Comparison of ENCODE assay signal across 15 cellular contexts in genomic region chr19:23286477-23286876, GRCh38. TPM values are rescaled to one million over a fixed set of nuclear protein-coding genes. Genes with fewer than 3 reads are reported as not detected.
DNase-seq lines count a peak whose midpoint lies in the region; ATAC-seq, FAIRE-seq and TF ChIP-seq lines count a peak whose summit lies in the region.
"Had no signal": no experiment of that assay in that cellular context is flagged by ENCODE, and none has a peak within 500 bp of the region (broad histone marks: within the 10 kb centered on the region; RNA-seq: fewer than 3 reads in every experiment).

No MANE protein-coding gene starts in this region.

- no peak overlapping the region for H4K5ac ChIP-seq in mesendoderm (ENCODE audit: low read length)

- intact Hi-C loops in GM12878 (cut with micrococcal nuclease; ENCODE audit: unreplicated experiment) (no loop called here), psoas muscle (cut with DNase I) (no loop called here)

- H3K4ac ChIP-seq in mesendoderm (ENCODE audit: low read depth, low read length), result no peak overlapping the region

- TF ChIP-seq CTCF in HFFc6 (IDR thresholded peaks at IDR 0.05) (peak; percentile 44), GM12878 (IDR thresholded peaks at IDR 0.05 in 2 of 3, conservative IDR thresholded peaks at IDR 0.05 in 1 of 3; ENCODE audit: control insufficient read depth in 2 of 3, extremely low read depth in 1 of 3, insufficient read depth in 1 of 3, low read depth in 3 of 3, low read length in 3 of 3) (peak in 2 of 3 experiments; percentile 9 to 36; a peak in 2 of 6 replicates), psoas muscle (IDR thresholded peaks at IDR 0.05) (no peak)

- peak; percentile 21 for DNase-seq in NCI-H748 (lab: John Stamatoyannopoulos, UW; ENCODE audit: unreplicated experiment)
- DNase-seq in NCI-H748 treated with DMSO at 0.1 percent for 48 hours (lab: John Stamatoyannopoulos, UW), result no peak
- no peak for DNase-seq in HFFc6
- no peak for DNase-seq in GM12878 (ENCODE audit: low read depth, low spot score)
- peak; percentile 57 for DNase-seq in mesendoderm
- no peak for DNase-seq in C1 segment of cervical spinal cord (lab: John Stamatoyannopoulos, UW)
- no peak for DNase-seq in NCI-H128 (lab: John Stamatoyannopoulos, UW; ENCODE audit: unreplicated experiment)
- DNase-seq in psoas muscle, result no peak
- DNase-seq: activated CD4-positive, alpha-beta T cell treated with anti-CD3 and anti-CD28 coated beads, Interleukin-2, amount 10 ng/mL, durations not matched to agents 7 days and 5 days; effector memory CD4-positive, alpha-beta T cell; NCI-H2029; occipital lobe; Right ventricle myocardium superior; stimulated activated CD4-positive, alpha-beta T cell treated with anti-CD3 and anti-CD28 coated beads, Interleukin-2, amount 100 ng/mL, for 48 hours; substantia nigra had no signal

- H3K27ac ChIP-seq in GM12878 (ENCODE audit: control insufficient read depth, insufficient read depth), result no peak overlapping the region
- H3K27ac ChIP-seq in mesendoderm (ENCODE audit: low read depth, low read length), result no peak overlapping the region
- H3K27ac ChIP-seq in psoas muscle, result no peak overlapping the region

- ATAC-seq in GM12878, result peak; percentile 40; the same call in 1 of the 3 replicates
- ATAC-seq in psoas muscle, result no peak

- in situ Hi-C loops in GM12878 (cut with MboI), result no loop called here

- no peak overlapping the region for H2BK15ac ChIP-seq in mesendoderm (replicated peaks; ENCODE audit: low read depth)

- H3K79me2 ChIP-seq in GM12878 (ENCODE audit: control insufficient read depth, insufficient read depth, low read length), result no peaks in the 10 kb centered on the region
- H3K79me2 ChIP-seq in mesendoderm (ENCODE audit: control insufficient read depth, insufficient read depth, low read length), result no peaks in the 10 kb centered on the region

- no peak overlapping the region for H3K18ac ChIP-seq in mesendoderm (ENCODE audit: low read length)

- H4K20me1 ChIP-seq in GM12878 (ENCODE audit: control insufficient read depth, insufficient read depth), result no peaks in the 10 kb centered on the region

- RAD21 ChIA-PET in GM12878 (lab: Charles Lee; ENCODE audit: unreplicated experiment), result no interaction called here

- no peak overlapping the region for H2BK5ac ChIP-seq in mesendoderm (ENCODE audit: low read length)

- H3K9ac ChIP-seq in GM12878 (ENCODE audit: control insufficient read depth, insufficient read depth, low read length), result no peak overlapping the region
- H3K9ac ChIP-seq in mesendoderm (ENCODE audit: low read length), result no peak overlapping the region

- BruUV-seq in GM12878 (replicated peaks; lab: Mats Ljungman, UMichigan), result no TSS peak

- no peak overlapping the region for H2AFZ ChIP-seq in GM12878 (ENCODE audit: control insufficient read depth, low read depth, low read length)

- H3K4me3 ChIP-seq in GM12878 (no peak overlapping the region), mesendoderm (ENCODE audit: low read length) (no peak overlapping the region), psoas muscle (no peak overlapping the region)

- no peaks in the 10 kb centered on the region for H3K79me1 ChIP-seq in mesendoderm (ENCODE audit: low read length)

- FAIRE-seq in GM12878 (lab: Jason Lieb, UNC), result no peak

- POLR2A ChIA-PET in GM12878 (lab: Charles Lee), result no interaction called here

- H3K27ac Mint-ChIP-seq in HFFc6, result no peak overlapping the region
- H3K27ac Mint-ChIP-seq: activated CD4-positive, alpha-beta T cell treated with anti-CD3 and anti-CD28 coated beads, Interleukin-2, amount 10 ng/mL, durations not matched to agents 7 days and 5 days had no signal

- H3K36me3 ChIP-seq in GM12878 (ENCODE audit: control insufficient read depth in 2 of 2, insufficient read depth in 2 of 2, low read length in 1 of 2), result no peaks in the 10 kb centered on the region
- no peaks in the 10 kb centered on the region for H3K36me3 ChIP-seq in mesendoderm (ENCODE audit: control insufficient read depth, insufficient read depth, low read length)
- H3K36me3 ChIP-seq in psoas muscle (ENCODE audit: insufficient read depth in 1 of 2, low read depth in 1 of 2), result no peaks in the 10 kb centered on the region

- no peak overlapping the region for H3K23ac ChIP-seq in mesendoderm (ENCODE audit: low read length)

- no peak overlapping the region for H2AK5ac ChIP-seq in mesendoderm (ENCODE audit: low read length)

- SMC1A ChIA-PET in GM12878 (lab: Charles Lee; ENCODE audit: uncharacterized antibody, unreplicated experiment), result no interaction called here

- no peak for TF ChIP-seq EP300 in GM12878 (IDR thresholded peaks at IDR 0.05; ENCODE audit: borderline replicate concordance in 1 of 2, control insufficient read depth in 1 of 2, low read depth in 2 of 2, low read length in 2 of 2)

- peaks cover 29% of the 10 kb centered on the region for H3K36me3 Mint-ChIP-seq in HFFc6 (ENCODE audit: low read depth)

- no peak overlapping the region for H2BK120ac ChIP-seq in mesendoderm (ENCODE audit: low read depth, low read length)

- TF ChIP-seq RAD21 in GM12878 (IDR thresholded peaks at IDR 0.05; ENCODE audit: insufficient read depth, low read depth, low read length), result no peak

- no peaks in the 10 kb centered on the region; the same call in 2 of the 3 replicates for H3K9me3 ChIP-seq in GM12878 (replicated peaks; ENCODE audit: control insufficient read depth, insufficient read depth, low read length)
- H3K9me3 ChIP-seq in psoas muscle, result no peaks in the 10 kb centered on the region

- H3K4me1 ChIP-seq in GM12878 (ENCODE audit: control insufficient read depth, insufficient read depth, low read length) (no peaks in the 10 kb centered on the region), mesendoderm (ENCODE audit: control insufficient read depth, low read depth, low read length) (no peaks in the 10 kb centered on the region), psoas muscle (no peaks in the 10 kb centered on the region)

- 15% methylated on average over 2 of the region's 2 CpGs for WGBS in GM12878 (ENCODE audit: insufficient coverage, insufficient replicate concordance, low lambda C conversion rate, missing lambda C conversion rate)
- WGBS in mesendoderm (ENCODE audit: extremely low coverage, insufficient coverage, low lambda C conversion rate), result no CpG with 5 or more reads among the region's 2 CpGs
- WGBS in psoas muscle, 3 donors, result 46 to 58% (median 58%) methylated on average over 2 of the region's 2 CpGs

- H3K56ac ChIP-seq in mesendoderm (ENCODE audit: low read length), result no peak overlapping the region

- peaks cover 26% of the 10 kb centered on the region for H3K9me3 Mint-ChIP-seq in HFFc6

- H3K4me1 Mint-ChIP-seq in HFFc6 (ENCODE audit: low read depth), result peaks cover 15% of the 10 kb centered on the region; the same call in 1 of the 2 replicates

- no peak overlapping the region for H4K8ac ChIP-seq in mesendoderm (ENCODE audit: low read depth, low read length)

- no peak for TF ChIP-seq POLR2A in GM12878 (IDR thresholded peaks at IDR 0.05; ENCODE audit: low read depth, low read length)

- CTCF ChIA-PET in GM12878 (lab: Yijun Ruan, JAX), result no interaction called here

- H3K4me2 ChIP-seq in GM12878 (ENCODE audit: control insufficient read depth, insufficient read depth) (no peak overlapping the region), mesendoderm (ENCODE audit: low read length) (no peak overlapping the region)

- H3K4me3 Mint-ChIP-seq in HFFc6, result no peak overlapping the region
- H3K4me3 Mint-ChIP-seq: activated CD4-positive, alpha-beta T cell treated with anti-CD3 and anti-CD28 coated beads, Interleukin-2, amount 10 ng/mL, durations not matched to agents 7 days and 5 days had no signal

- H3K27me3 Mint-ChIP-seq in HFFc6 (ENCODE audit: insufficient read depth), result peaks cover 3% of the 10 kb centered on the region
- H3K27me3 Mint-ChIP-seq: activated CD4-positive, alpha-beta T cell treated with anti-CD3 and anti-CD28 coated beads, Interleukin-2, amount 10 ng/mL, durations not matched to agents 7 days and 5 days had no signal

- H3K27me3 ChIP-seq in GM12878 (replicated peaks in 1 of 2; ENCODE audit: control insufficient read depth in 2 of 2, insufficient read depth in 2 of 2, low read length in 1 of 2) (no peaks in the 10 kb centered on the region), mesendoderm (ENCODE audit: insufficient read depth, low read length, poor library complexity) (no peaks in the 10 kb centered on the region), psoas muscle (ENCODE audit: insufficient read depth in 3 of 3, low read length in 2 of 3) (no peaks in the 10 kb centered on the region)

TF ChIP-seq in GM12878, 131 proteins besides CTCF, POLR2A, EP300 and RAD21 (continues in another document):
- TF ChIP-seq STAT1 (conservative IDR thresholded peaks at IDR 0.05), result no peak

RNA-seq across cellular contexts. Expression of gene ZNF724, which starts 36.3 kb away (rescaled TPM):
- total RNA-seq in HFFc6 (2021; fragmentation: NEBNext Ultra II Directional; extraction: Animal tissue kit (Norgen Biotek cat#: 25700)), result 1 to 10 TPM; 3.3 to 6.2 (median 5.5) TPM
- 32.8 and 35.0 TPM in 2 replicates for total RNA-seq in GM12878 (2013; cell fraction: nucleolus; rRNA removed)
- total RNA-seq in GM12878 (2014; rRNA removed), result 10.8 and 11.1 TPM in 2 replicates
- total RNA-seq in GM12878 (2014; rRNA removed; fragmentation: Illumina TruSeq; extraction: Trizol), result 14.2 and 14.7 TPM in 2 replicates
- 6.5 and 7.3 TPM in 2 replicates for total RNA-seq in GM12878 (2021)
- polyA plus RNA-seq in GM12878 (2011; ENCODE audit: low read depth), result 1.2 TPM
- polyA plus RNA-seq in GM12878 (2011; rRNA removed), result 3.2 and 4.3 TPM in 2 replicates
- polyA plus RNA-seq in GM12878 (2011; cell fraction: cytosol; rRNA removed), result 2.1 and 2.9 TPM in 2 replicates
- 2.8 and 3.0 TPM in 2 replicates for polyA plus RNA-seq in GM12878 (2011; cell fraction: nucleus; rRNA removed)
- 1.5 and 1.7 TPM in 2 replicates for polyA plus RNA-seq in GM12878 (2012)
- polyA plus RNA-seq in GM12878 (2014; fragmentation: Illumina TruSeq; extraction: Trizol), result 3.7 and 4.2 TPM in 2 replicates
- 1 to 10 TPM in 1 of 2 experiments, under 1 TPM in 1; 0.71 to 1.1 TPM for polyA plus RNA-seq in GM12878 (2014; fragmentation: Nextera tagmentation; extraction: Ambion mirVana)
- polyA plus RNA-seq in GM12878 (2014; rRNA removed), result 3.0 and 3.9 TPM in 2 replicates
- polyA plus RNA-seq in GM12878 (2016; fragmentation: Nextera tagmentation; extraction: Ambion mirVana), result 1 to 10 TPM; 4.1 to 5.8 TPM
- polyA minus RNA-seq in GM12878 (2011; rRNA and poly(A)+ RNA removed), result 9.6 and 14.4 TPM in 2 replicates
- 4.5 and 7.6 TPM in 2 replicates for polyA minus RNA-seq in GM12878 (2011; cell fraction: cytosol; rRNA and poly(A)+ RNA removed)
- 5.7 and 11.5 TPM in 2 replicates for polyA minus RNA-seq in GM12878 (2011; cell fraction: nucleus; rRNA and poly(A)+ RNA removed)
- polyA plus RNA-seq in mesendoderm (2013, experiment 1 of 2), result 31.5 TPM
- 31.1 TPM for polyA plus RNA-seq in mesendoderm (2013, experiment 2 of 2)
- under 1 TPM; 0.15 to 0.99 (median 0.32) TPM for total RNA-seq in psoas muscle
- polyA plus RNA-seq in psoas muscle, result under 1 TPM; 0.06 to 0.17 (median 0.12) TPM

Comparison
In these comparisons a context has a peak if more than half of its experiments do, and no peak if none do; other contexts are left out.
1. DNase-seq: peak in NCI-H748 (single experiment) and mesendoderm (single experiment); none in NCI-H748 treated with DMSO at 0.1 percent for 48 hours (single experiment), HFFc6 (single experiment), GM12878 (single experiment), C1 segment of cervical spinal cord (0 of 14), NCI-H128 (single experiment) and psoas muscle (0 of 2).